22 cellular contexts compared by ENCODE assay signal in genomic region chr12:124374147-124374546, GRCh38.
DNase-seq lines count a peak whose midpoint lies in the region; ATAC-seq, FAIRE-seq and TF ChIP-seq lines count a peak whose summit lies in the region.
"Had no signal": no experiment of that assay in that cellular context is flagged by ENCODE, and none has a peak within 500 bp of the region (broad histone marks: within the 10 kb centered on the region; RNA-seq: fewer than 3 reads in every experiment).

No MANE protein-coding gene starts in this region.

- peak overlapping the region; percentile 68 for H3K27ac ChIP-seq in HepG2 (ENCODE audit: extremely low read length, insufficient read depth, low read length)
- H3K27ac ChIP-seq in right lobe of liver, result no peak overlapping the region
- H3K27ac ChIP-seq in K562 (ENCODE audit: extremely low read depth, low read depth, low read length), result no peak overlapping the region
- H3K27ac ChIP-seq in thyroid gland, result peak overlapping the region in 2 of 3 donors; percentile 3 to 46
- H3K27ac ChIP-seq: BLaER1 had no signal

- WGBS in HepG2 (ENCODE audit: low lambda C conversion rate), result 94% methylated on average over 17 of the region's 17 CpGs
- 79% methylated on average over 4 of the region's 17 CpGs for WGBS in right lobe of liver (ENCODE audit: insufficient coverage, low coverage, low lambda C conversion rate, missing lambda C conversion rate)
- 92% methylated on average over 14 of the region's 17 CpGs for WGBS in K562 (ENCODE audit: insufficient coverage, low coverage, missing lambda C conversion rate)
- 94% methylated on average over 17 of the region's 17 CpGs for WGBS in thyroid gland, 2 donors

- H3K4me2 ChIP-seq in HepG2 (ENCODE audit: low read depth, low read length), result no peak overlapping the region
- no peak overlapping the region for H3K4me2 ChIP-seq in K562 (ENCODE audit: insufficient read depth, low read length)
- H3K4me2 ChIP-seq: BLaER1, GM23338 had no signal

- BruUV-seq in HepG2 (replicated peaks; lab: Mats Ljungman, UMichigan), result no TSS peak
- no TSS peak for BruUV-seq in K562 (replicated peaks; lab: Mats Ljungman, UMichigan)

- FAIRE-seq in HepG2 (lab: Jason Lieb, UNC) (no peak), K562 (lab: Jason Lieb, UNC) (no peak)
- FAIRE-seq: GM12878, GM19239, HTR-8/SVneo had no signal

- CTCF ChIA-PET in HepG2 (lab: Yijun Ruan, JAX; ENCODE audit: low intra/inter-chr PET ratio, low total read pairs), result no interaction called here
- CTCF ChIA-PET in K562 (lab: Yijun Ruan, JAX; ENCODE audit: low intra/inter-chr PET ratio), result interaction anchor here (1.4 kb wide), 1 partner anchor 392 kb away, joined by 3 read pairs; no protein-coding TSS in a partner anchor

- TF ChIP-seq POLR2A in HepG2 (IDR thresholded peaks at IDR 0.05; ENCODE audit: insufficient read depth in 1 of 2, low read depth in 2 of 2, low read length in 2 of 2), result no peak
- TF ChIP-seq POLR2A in right lobe of liver (IDR thresholded peaks at IDR 0.05), result no peak
- TF ChIP-seq POLR2A in K562 (conservative IDR thresholded peaks at IDR 0.05), result no peak
- no peak for TF ChIP-seq POLR2A in thyroid gland (IDR thresholded peaks at IDR 0.05)

- H3K4me3 Mint-ChIP-seq in progenitor cell of endocrine pancreas (ENCODE audit: low read depth), result no peak overlapping the region
- H3K4me3 Mint-ChIP-seq: CD14-positive monocyte; CD4-positive, alpha-beta memory T cell; GM23338; HFFc6; IgD-negative memory B cell had no signal

- H3K9me3 ChIP-seq in HepG2 (ENCODE audit: low read length), result no peaks in the 10 kb centered on the region
- no peaks in the 10 kb centered on the region for H3K9me3 ChIP-seq in right lobe of liver
- no peaks in the 10 kb centered on the region for H3K9me3 ChIP-seq in K562 (replicated peaks; ENCODE audit: control insufficient read depth, insufficient read depth, low read depth, low read length)
- H3K9me3 ChIP-seq in thyroid gland, result no peaks in the 10 kb centered on the region
- H3K9me3 ChIP-seq: BLaER1 had no signal

- H2AFZ ChIP-seq in HepG2 (ENCODE audit: low read length) (no peak overlapping the region), K562 (ENCODE audit: low read depth, low read length) (no peak overlapping the region)
- H2AFZ ChIP-seq: GM23338 had no signal

- TF ChIP-seq CTCF in HepG2 (CRISPR knock-in tag; IDR thresholded peaks at IDR 0.05), result no peak
- no peak for TF ChIP-seq CTCF in right lobe of liver (IDR thresholded peaks at IDR 0.05)
- TF ChIP-seq CTCF in K562 (IDR thresholded peaks at IDR 0.05 in 2 of 3, conservative IDR thresholded peaks at IDR 0.05 in 1 of 3; ENCODE audit: insufficient read depth in 2 of 3, low read depth in 1 of 3, low read length in 3 of 3), result no peak
- TF ChIP-seq CTCF in progenitor cell of endocrine pancreas (IDR thresholded peaks at IDR 0.05; ENCODE audit: unreplicated experiment), result no peak
- no peak for TF ChIP-seq CTCF in thyroid gland (IDR thresholded peaks at IDR 0.05)

- peaks cover 4 to 27% of the 10 kb centered on the region in 2 experiments; a peak in 3 of 5 replicates for H3K36me3 ChIP-seq in HepG2 (replicated peaks in 1 of 2; ENCODE audit: control insufficient read depth in 1 of 2, insufficient read depth in 2 of 2, low read length in 2 of 2)
- peaks cover 0 to 13% (median under 1%) of the 10 kb centered on the region in 4 donors for H3K36me3 ChIP-seq in right lobe of liver
- peaks cover 35% of the 10 kb centered on the region; the same call in 1 of the 3 replicates for H3K36me3 ChIP-seq in K562 (ENCODE audit: control insufficient read depth, insufficient read depth, low read length)
- H3K36me3 ChIP-seq in thyroid gland, result peaks cover 31 to 37% of the 10 kb centered on the region in 2 donors

- no peak overlapping the region for H3K9ac ChIP-seq in HepG2 (ENCODE audit: insufficient read depth, low read depth, low read length)
- H3K9ac ChIP-seq in K562 (ENCODE audit: insufficient read depth in 1 of 2, low read depth in 2 of 2, low read length in 2 of 2), result no peak overlapping the region
- H3K9ac ChIP-seq: BLaER1 had no signal

- TF ChIP-seq RAD21 in HepG2 (CRISPR knock-in tag; IDR thresholded peaks at IDR 0.05) (no peak), K562 (CRISPR knock-in tag; conservative IDR thresholded peaks at IDR 0.05 in 1 of 2, IDR thresholded peaks at IDR 0.05 in 1 of 2) (no peak)

- peak overlapping the region; percentile 73 for H3K27ac Mint-ChIP-seq in progenitor cell of endocrine pancreas
- no peak overlapping the region for H3K27ac Mint-ChIP-seq in activated naive CD4-positive, alpha-beta T cell treated with anti-CD3 and anti-CD28 coated beads, Interleukin-2, amount 50 U/mL, for 72 hours
- H3K27ac Mint-ChIP-seq: GM23338 had no signal

- H3K27me3 Mint-ChIP-seq in progenitor cell of endocrine pancreas, result no peaks in the 10 kb centered on the region
- H3K27me3 Mint-ChIP-seq: CD4-positive, alpha-beta memory T cell; IgD-negative memory B cell had no signal

- TF ChIP-seq EP300 in HepG2 (IDR thresholded peaks at IDR 0.05; ENCODE audit: low read depth in 2 of 2, low read length in 2 of 2), result no peak
- no peak for TF ChIP-seq EP300 in HepG2 (CRISPR knock-in tag; IDR thresholded peaks at IDR 0.05; ENCODE audit: borderline replicate concordance)
- TF ChIP-seq EP300 in K562 (IDR thresholded peaks at IDR 0.05; ENCODE audit: low read length), result no peak

- H3K4me1 ChIP-seq in HepG2 (ENCODE audit: insufficient read depth, low read length) (peaks cover 43% of the 10 kb centered on the region), right lobe of liver (peaks cover 0 to 46% (median 24%) of the 10 kb centered on the region in 4 donors), K562 (replicated peaks in 1 of 2; ENCODE audit: control insufficient read depth in 2 of 2, insufficient read depth in 2 of 2, low read length in 2 of 2) (peaks cover 0 to 19% of the 10 kb centered on the region in 2 experiments; a peak in 2 of 5 replicates), thyroid gland (peaks cover 18 to 31% of the 10 kb centered on the region in 2 donors)

- no peaks in the 10 kb centered on the region for H3K4me1 Mint-ChIP-seq in progenitor cell of endocrine pancreas (ENCODE audit: low read depth)
- H3K4me1 Mint-ChIP-seq: CD4-positive, alpha-beta memory T cell; GM23338; IgD-negative memory B cell had no signal

- no peak for DNase-seq in HepG2 (ENCODE audit: low spot score)
- DNase-seq in right lobe of liver, result no peak
- no peak for DNase-seq in K562 (ENCODE audit: extremely low read depth in 1 of 4, low spot score in 3 of 4)
- no peak for DNase-seq in progenitor cell of endocrine pancreas (ENCODE audit: low spot score, unreplicated experiment)
- DNase-seq in thyroid gland, result no peak
- DNase-seq in NCI-H774 (lab: John Stamatoyannopoulos, UW), result no peak
- no peak for DNase-seq in activated naive CD4-positive, alpha-beta T cell treated with anti-CD3 and anti-CD28 coated beads, Interleukin-2, amount 50 U/mL, for 72 hours (ENCODE audit: low spot score in 2 of 2)
- DNase-seq: Calu3; CD4-positive, alpha-beta memory T cell; DND-41; EL; H7; HFFc6 had no signal

- H3K9me1 ChIP-seq in K562 (ENCODE audit: control insufficient read depth, insufficient read depth, low read length), result no peaks in the 10 kb centered on the region

- no peaks in the 10 kb centered on the region for H4K20me1 ChIP-seq in HepG2 (ENCODE audit: insufficient read depth, low read length)
- H4K20me1 ChIP-seq in K562 (replicated peaks; ENCODE audit: control insufficient read depth, insufficient read depth, low read length), result peaks cover 5% of the 10 kb centered on the region; the same call in 1 of the 2 replicates

- in situ Hi-C loops in HepG2 (cut with HindIII; ENCODE audit: extremely low pct_ligation_motif_present, low pct_unique_long_range_greater_than_20kb) (no loop called here), K562 (cut with MboI) (no loop called here)

- peaks cover 3% of the 10 kb centered on the region for H3K36me3 Mint-ChIP-seq in progenitor cell of endocrine pancreas (ENCODE audit: insufficient read depth)
- no peaks in the 10 kb centered on the region for H3K36me3 Mint-ChIP-seq in activated naive CD4-positive, alpha-beta T cell treated with anti-CD3 and anti-CD28 coated beads, Interleukin-2, amount 50 U/mL, for 72 hours
- H3K36me3 Mint-ChIP-seq: IgD-negative memory B cell had no signal

- POLR2A ChIA-PET in HepG2 (lab: Yijun Ruan, JAX), result no interaction called here
- POLR2A ChIA-PET in K562 (lab: Yijun Ruan, JAX), result no interaction called here

- H3K27me3 ChIP-seq in HepG2 (ENCODE audit: control insufficient read depth in 1 of 2, insufficient read depth in 2 of 2, low read length in 2 of 2) (no peaks in the 10 kb centered on the region), right lobe of liver (no peaks in the 10 kb centered on the region), K562 (ENCODE audit: control insufficient read depth in 2 of 2, insufficient read depth in 2 of 2, low read length in 2 of 2) (no peaks in the 10 kb centered on the region), thyroid gland (no peaks in the 10 kb centered on the region)
- H3K27me3 ChIP-seq: BLaER1 had no signal

- intact Hi-C loops in HepG2 (cut with micrococcal nuclease; ENCODE audit: unreplicated experiment), result no loop called here
- intact Hi-C loops in right lobe of liver (cut with DNase I), result loop anchor here in 1 of 2 donors (10.0 kb wide), 1 partner anchor 381 kb away; no protein-coding TSS in a partner anchor
- intact Hi-C loops in K562 (cut with micrococcal nuclease), result no loop called here
- intact Hi-C loops in thyroid gland (cut with DNase I), result no loop called here

- H3K79me2 ChIP-seq in HepG2 (ENCODE audit: insufficient read depth, low read length) (no peaks in the 10 kb centered on the region), K562 (ENCODE audit: control insufficient read depth, insufficient read depth, low read length) (no peaks in the 10 kb centered on the region)

- no peaks in the 10 kb centered on the region for H3K9me3 Mint-ChIP-seq in progenitor cell of endocrine pancreas (ENCODE audit: low read depth)
- no peaks in the 10 kb centered on the region for H3K9me3 Mint-ChIP-seq in activated naive CD4-positive, alpha-beta T cell treated with anti-CD3 and anti-CD28 coated beads, Interleukin-2, amount 50 U/mL, for 72 hours
- H3K9me3 Mint-ChIP-seq: CD4-positive, alpha-beta memory T cell; GM23338; HFFc6; IgD-negative memory B cell had no signal

- ATAC-seq in HepG2 (no peak), right lobe of liver (no peak), K562 (no peak), GM21786 (IDR thresholded peaks at IDR 0.05; ENCODE audit: unreplicated experiment) (no peak)
- no peak for ATAC-seq in activated naive CD4-positive, alpha-beta T cell treated with anti-CD3 and anti-CD28 coated beads, Interleukin-2, amount 50 U/mL, for 72 hours
- ATAC-seq: GM12878, GM23338, HCT116 had no signal

- H3K4me3 ChIP-seq in HepG2 (replicated peaks in 1 of 3; ENCODE audit: insufficient read depth in 1 of 3, low read depth in 2 of 3, low read length in 3 of 3) (no peak overlapping the region), right lobe of liver (no peak overlapping the region), K562 (no peak overlapping the region), thyroid gland (replicated peaks in 1 of 3) (no peak overlapping the region)
- H3K4me3 ChIP-seq: BLaER1, GM12878, GM23338 had no signal

TF ChIP-seq in HepG2, 621 proteins besides CTCF, POLR2A, EP300 and RAD21 (continues in another document):
- TF ChIP-seq ZNF543 (CRISPR knock-in tag; IDR thresholded peaks at IDR 0.05), result 0 out of 2 replicates have a peak, but pooled peaks have one; percentile 28

Comparison
In these comparisons a context has a peak if more than half of its experiments do, and no peak if none do; other contexts are left out.
1. H3K27ac ChIP-seq: peak in HepG2 (single experiment) and thyroid gland (2 of 3); none in right lobe of liver (0 of 3) and K562 (single experiment).
2. Of the 241 proteins assayed by ChIP-seq in both HepG2 and K562: peak only in HepG2: none; only in K562: ZBTB33; in both: none; in neither: 240.